Comparison of ENCODE assay signal across 1 cellular context in genomic region chr12:9387450-9387849, GRCh38.
TF ChIP-seq lines count a peak whose summit lies in the region.

No MANE protein-coding gene starts in this region.

TF ChIP-seq in SK-N-SH, 30 proteins besides CTCF, POLR2A, EP300 and RAD21 (continued from another document):
- TF ChIP-seq TEAD4 (IDR thresholded peaks at IDR 0.05; ENCODE audit: borderline replicate concordance, insufficient read depth) (no peak), USF2 (IDR thresholded peaks at IDR 0.05; ENCODE audit: borderline replicate concordance, low read depth, low read length) (no peak), TAF1 (IDR thresholded peaks at IDR 0.05; ENCODE audit: borderline replicate concordance, low read depth, low read length) (no peak), JUND (IDR thresholded peaks at IDR 0.05) (no peak), NRF1 (IDR thresholded peaks at IDR 0.05; ENCODE audit: low read depth, low read length) (no peak), USF1 (IDR thresholded peaks at IDR 0.05; ENCODE audit: borderline replicate concordance, low read depth) (no peak), ELF1 (IDR thresholded peaks at IDR 0.05) (no peak)
